In the genomic region with DNA sequence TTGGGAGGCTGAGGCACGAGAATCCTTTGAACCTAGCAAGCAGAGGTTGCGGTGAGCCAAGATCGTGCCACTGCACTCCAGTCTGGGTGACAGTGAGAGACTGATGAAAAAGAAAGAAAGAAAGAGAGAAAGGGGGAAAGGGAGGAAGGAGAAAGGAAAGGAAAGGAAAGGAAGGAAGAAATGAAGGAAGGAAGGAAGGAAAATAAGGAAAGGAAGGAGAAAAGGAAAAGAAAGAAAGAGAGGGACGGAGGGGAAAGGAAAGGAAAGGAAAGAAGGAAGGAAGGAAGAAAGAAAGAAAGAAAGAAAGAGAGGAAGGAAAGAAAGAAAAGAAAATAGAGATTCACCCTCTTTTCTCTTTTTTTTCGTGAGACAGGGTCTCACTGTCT, we compare ENCODE assay signal across 1 cellular context.
TF ChIP-seq lines count a peak whose summit lies in the region.

No MANE protein-coding gene starts in this region.

TF ChIP-seq in K562, 482 proteins besides CTCF, POLR2A, EP300 and RAD21 (continues in another document):
- no peak for TF ChIP-seq KLF16 (IDR thresholded peaks at IDR 0.05)
- TF ChIP-seq, protein P1, sequence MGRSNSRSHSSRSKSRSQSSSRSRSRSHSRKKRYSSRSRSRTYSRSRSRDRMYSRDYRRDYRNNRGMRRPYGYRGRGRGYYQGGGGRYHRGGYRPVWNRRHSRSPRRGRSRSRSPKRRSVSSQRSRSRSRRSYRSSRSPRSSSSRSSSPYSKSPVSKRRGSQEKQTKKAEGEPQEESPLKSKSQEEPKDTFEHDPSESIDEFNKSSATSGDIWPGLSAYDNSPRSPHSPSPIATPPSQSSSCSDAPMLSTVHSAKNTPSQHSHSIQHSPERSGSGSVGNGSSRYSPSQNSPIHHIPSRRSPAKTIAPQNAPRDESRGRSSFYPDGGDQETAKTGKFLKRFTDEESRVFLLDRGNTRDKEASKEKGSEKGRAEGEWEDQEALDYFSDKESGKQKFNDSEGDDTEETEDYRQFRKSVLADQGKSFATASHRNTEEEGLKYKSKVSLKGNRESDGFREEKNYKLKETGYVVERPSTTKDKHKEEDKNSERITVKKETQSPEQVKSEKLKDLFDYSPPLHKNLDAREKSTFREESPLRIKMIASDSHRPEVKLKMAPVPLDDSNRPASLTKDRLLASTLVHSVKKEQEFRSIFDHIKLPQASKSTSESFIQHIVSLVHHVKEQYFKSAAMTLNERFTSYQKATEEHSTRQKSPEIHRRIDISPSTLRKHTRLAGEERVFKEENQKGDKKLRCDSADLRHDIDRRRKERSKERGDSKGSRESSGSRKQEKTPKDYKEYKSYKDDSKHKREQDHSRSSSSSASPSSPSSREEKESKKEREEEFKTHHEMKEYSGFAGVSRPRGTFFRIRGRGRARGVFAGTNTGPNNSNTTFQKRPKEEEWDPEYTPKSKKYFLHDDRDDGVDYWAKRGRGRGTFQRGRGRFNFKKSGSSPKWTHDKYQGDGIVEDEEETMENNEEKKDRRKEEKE (IDR thresholded peaks at IDR 0.05; ENCODE audit: borderline replicate concordance in 1 of 2, control insufficient read depth in 1 of 2, low read depth in 2 of 2, low read length in 1 of 2) = peak in 1 of 2 experiments; percentile 67; a peak in 1 of 4 replicates
- TF ChIP-seq, protein P2, sequence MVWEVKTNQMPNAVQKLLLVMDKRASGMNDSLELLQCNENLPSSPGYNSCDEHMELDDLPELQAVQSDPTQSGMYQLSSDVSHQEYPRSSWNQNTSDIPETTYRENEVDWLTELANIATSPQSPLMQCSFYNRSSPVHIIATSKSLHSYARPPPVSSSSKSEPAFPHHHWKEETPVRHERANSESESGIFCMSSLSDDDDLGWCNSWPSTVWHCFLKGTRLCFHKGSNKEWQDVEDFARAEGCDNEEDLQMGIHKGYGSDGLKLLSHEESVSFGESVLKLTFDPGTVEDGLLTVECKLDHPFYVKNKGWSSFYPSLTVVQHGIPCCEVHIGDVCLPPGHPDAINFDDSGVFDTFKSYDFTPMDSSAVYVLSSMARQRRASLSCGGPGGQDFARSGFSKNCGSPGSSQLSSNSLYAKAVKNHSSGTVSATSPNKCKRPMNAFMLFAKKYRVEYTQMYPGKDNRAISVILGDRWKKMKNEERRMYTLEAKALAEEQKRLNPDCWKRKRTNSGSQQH (CRISPR knock-in tag; IDR thresholded peaks at IDR 0.05) = peak; percentile 67; the same call in 1 of the 2 replicates
- TF ChIP-seq RBM39 (optimal IDR thresholded peaks at IDR 0.05; ENCODE audit: low read depth, low read length) = no peak
- peak; percentile 52; the same call in 1 of the 2 replicates for TF ChIP-seq HLTF (IDR thresholded peaks at IDR 0.05)
- TF ChIP-seq ARID1B (IDR thresholded peaks at IDR 0.05) = no peak
- TF ChIP-seq HDAC1 (IDR thresholded peaks at IDR 0.05) = peak in 1 of 2 experiments; percentile 80; a peak in 1 of 4 replicates
- TF ChIP-seq, protein P3, sequence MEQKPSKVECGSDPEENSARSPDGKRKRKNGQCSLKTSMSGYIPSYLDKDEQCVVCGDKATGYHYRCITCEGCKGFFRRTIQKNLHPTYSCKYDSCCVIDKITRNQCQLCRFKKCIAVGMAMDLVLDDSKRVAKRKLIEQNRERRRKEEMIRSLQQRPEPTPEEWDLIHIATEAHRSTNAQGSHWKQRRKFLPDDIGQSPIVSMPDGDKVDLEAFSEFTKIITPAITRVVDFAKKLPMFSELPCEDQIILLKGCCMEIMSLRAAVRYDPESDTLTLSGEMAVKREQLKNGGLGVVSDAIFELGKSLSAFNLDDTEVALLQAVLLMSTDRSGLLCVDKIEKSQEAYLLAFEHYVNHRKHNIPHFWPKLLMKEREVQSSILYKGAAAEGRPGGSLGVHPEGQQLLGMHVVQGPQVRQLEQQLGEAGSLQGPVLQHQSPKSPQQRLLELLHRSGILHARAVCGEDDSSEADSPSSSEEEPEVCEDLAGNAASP (IDR thresholded peaks at IDR 0.05) = no peak
- TF ChIP-seq, protein P4, sequence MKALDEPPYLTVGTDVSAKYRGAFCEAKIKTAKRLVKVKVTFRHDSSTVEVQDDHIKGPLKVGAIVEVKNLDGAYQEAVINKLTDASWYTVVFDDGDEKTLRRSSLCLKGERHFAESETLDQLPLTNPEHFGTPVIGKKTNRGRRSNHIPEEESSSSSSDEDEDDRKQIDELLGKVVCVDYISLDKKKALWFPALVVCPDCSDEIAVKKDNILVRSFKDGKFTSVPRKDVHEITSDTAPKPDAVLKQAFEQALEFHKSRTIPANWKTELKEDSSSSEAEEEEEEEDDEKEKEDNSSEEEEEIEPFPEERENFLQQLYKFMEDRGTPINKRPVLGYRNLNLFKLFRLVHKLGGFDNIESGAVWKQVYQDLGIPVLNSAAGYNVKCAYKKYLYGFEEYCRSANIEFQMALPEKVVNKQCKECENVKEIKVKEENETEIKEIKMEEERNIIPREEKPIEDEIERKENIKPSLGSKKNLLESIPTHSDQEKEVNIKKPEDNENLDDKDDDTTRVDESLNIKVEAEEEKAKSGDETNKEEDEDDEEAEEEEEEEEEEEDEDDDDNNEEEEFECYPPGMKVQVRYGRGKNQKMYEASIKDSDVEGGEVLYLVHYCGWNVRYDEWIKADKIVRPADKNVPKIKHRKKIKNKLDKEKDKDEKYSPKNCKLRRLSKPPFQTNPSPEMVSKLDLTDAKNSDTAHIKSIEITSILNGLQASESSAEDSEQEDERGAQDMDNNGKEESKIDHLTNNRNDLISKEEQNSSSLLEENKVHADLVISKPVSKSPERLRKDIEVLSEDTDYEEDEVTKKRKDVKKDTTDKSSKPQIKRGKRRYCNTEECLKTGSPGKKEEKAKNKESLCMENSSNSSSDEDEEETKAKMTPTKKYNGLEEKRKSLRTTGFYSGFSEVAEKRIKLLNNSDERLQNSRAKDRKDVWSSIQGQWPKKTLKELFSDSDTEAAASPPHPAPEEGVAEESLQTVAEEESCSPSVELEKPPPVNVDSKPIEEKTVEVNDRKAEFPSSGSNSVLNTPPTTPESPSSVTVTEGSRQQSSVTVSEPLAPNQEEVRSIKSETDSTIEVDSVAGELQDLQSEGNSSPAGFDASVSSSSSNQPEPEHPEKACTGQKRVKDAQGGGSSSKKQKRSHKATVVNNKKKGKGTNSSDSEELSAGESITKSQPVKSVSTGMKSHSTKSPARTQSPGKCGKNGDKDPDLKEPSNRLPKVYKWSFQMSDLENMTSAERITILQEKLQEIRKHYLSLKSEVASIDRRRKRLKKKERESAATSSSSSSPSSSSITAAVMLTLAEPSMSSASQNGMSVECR (CRISPR knock-in tag; IDR thresholded peaks at IDR 0.05) = no peak
- TF ChIP-seq, protein P5, sequence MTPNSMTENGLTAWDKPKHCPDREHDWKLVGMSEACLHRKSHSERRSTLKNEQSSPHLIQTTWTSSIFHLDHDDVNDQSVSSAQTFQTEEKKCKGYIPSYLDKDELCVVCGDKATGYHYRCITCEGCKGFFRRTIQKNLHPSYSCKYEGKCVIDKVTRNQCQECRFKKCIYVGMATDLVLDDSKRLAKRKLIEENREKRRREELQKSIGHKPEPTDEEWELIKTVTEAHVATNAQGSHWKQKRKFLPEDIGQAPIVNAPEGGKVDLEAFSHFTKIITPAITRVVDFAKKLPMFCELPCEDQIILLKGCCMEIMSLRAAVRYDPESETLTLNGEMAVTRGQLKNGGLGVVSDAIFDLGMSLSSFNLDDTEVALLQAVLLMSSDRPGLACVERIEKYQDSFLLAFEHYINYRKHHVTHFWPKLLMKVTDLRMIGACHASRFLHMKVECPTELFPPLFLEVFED (CRISPR knock-in tag; conservative IDR thresholded peaks at IDR 0.05) = 0 out of 2 replicates have a peak, but pooled peaks have one; percentile 55
- TF ChIP-seq PHB2 (IDR thresholded peaks at IDR 0.05; ENCODE audit: low read depth) = 0 out of 2 replicates have a peak, but pooled peaks have one; percentile 21
- TF ChIP-seq THRAP3 (IDR thresholded peaks at IDR 0.05; ENCODE audit: borderline replicate concordance) = peak; percentile 79
- TF ChIP-seq, protein P6, sequence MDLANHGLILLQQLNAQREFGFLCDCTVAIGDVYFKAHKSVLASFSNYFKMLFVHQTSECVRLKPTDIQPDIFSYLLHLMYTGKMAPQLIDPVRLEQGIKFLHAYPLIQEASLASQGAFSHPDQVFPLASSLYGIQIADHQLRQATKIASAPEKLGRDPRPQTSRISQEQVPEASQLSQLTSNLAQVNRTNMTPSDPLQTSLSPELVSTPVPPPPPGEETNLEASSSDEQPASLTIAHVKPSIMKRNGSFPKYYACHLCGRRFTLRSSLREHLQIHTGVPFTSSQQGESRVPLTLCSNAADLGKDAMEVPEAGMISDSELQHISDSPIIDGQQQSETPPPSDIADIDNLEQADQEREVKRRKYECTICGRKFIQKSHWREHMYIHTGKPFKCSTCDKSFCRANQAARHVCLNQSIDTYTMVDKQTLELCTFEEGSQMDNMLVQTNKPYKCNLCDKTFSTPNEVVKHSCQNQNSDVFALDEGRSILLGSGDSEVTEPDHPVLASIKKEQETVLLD (IDR thresholded peaks at IDR 0.05) = peak; percentile 88
- peak; percentile 65 for TF ChIP-seq ARHGAP35 (IDR thresholded peaks at IDR 0.05; ENCODE audit: partially characterized antibody)
- TF ChIP-seq CSDE1 (IDR thresholded peaks at IDR 0.05) = peak in 1 of 2 experiments; percentile 74; a peak in 1 of 4 replicates
- 0 out of 2 replicates have a peak, but pooled peaks have one; percentile 57 for TF ChIP-seq ELF4 (CRISPR knock-in tag; IDR thresholded peaks at IDR 0.05)
- TF ChIP-seq, protein P7, sequence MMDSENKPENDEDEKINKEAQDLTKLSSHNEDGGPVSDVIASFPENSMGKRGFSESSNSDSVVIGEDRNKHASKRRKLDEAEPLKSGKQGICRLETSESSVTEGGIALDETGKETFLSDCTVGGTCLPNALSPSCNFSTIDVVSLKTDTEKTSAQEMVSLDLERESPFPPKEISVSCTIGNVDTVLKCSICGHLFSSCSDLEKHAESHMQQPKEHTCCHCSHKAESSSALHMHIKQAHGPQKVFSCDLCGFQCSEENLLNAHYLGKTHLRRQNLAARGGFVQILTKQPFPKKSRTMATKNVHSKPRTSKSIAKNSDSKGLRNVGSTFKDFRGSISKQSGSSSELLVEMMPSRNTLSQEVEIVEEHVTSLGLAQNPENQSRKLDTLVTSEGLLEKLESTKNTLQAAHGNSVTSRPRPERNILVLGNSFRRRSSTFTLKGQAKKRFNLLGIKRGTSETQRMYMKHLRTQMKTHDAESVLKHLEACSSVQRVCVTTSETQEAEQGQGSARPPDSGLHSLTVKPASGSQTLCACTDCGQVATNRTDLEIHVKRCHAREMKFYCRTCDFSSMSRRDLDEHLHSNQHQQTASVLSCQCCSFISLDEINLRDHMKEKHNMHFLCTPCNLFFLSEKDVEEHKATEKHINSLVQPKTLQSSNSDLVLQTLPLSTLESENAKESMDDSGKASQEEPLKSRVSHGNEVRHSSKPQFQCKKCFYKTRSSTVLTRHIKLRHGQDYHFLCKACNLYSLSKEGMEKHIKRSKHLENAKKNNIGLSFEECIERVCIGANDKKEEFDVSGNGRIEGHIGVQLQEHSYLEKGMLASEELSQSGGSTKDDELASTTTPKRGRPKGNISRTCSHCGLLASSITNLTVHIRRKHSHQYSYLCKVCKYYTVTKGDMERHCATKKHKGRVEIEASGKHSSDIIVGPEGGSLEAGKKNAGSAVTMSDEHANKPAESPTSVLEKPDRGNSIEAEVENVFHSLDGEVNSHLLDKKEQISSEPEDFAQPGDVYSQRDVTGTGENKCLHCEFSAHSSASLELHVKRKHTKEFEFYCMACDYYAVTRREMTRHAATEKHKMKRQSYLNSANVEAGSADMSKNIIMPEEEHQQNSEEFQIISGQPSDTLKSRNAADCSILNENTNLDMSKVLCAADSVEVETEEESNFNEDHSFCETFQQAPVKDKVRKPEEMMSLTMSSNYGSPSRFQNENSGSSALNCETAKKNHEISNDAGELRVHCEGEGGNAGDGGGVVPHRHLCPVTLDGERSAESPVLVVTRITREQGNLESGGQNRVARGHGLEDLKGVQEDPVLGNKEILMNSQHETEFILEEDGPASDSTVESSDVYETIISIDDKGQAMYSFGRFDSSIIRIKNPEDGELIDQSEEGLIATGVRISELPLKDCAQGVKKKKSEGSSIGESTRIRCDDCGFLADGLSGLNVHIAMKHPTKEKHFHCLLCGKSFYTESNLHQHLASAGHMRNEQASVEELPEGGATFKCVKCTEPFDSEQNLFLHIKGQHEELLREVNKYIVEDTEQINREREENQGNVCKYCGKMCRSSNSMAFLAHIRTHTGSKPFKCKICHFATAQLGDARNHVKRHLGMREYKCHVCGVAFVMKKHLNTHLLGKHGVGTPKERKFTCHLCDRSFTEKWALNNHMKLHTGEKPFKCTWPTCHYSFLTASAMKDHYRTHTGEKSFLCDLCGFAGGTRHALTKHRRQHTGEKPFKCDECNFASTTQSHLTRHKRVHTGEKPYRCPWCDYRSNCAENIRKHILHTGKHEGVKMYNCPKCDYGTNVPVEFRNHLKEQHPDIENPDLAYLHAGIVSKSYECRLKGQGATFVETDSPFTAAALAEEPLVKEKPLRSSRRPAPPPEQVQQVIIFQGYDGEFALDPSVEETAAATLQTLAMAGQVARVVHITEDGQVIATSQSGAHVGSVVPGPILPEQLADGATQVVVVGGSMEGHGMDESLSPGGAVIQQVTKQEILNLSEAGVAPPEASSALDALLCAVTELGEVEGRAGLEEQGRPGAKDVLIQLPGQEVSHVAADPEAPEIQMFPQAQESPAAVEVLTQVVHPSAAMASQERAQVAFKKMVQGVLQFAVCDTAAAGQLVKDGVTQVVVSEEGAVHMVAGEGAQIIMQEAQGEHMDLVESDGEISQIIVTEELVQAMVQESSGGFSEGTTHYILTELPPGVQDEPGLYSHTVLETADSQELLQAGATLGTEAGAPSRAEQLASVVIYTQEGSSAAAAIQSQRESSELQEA (IDR thresholded peaks at IDR 0.05; ENCODE audit: low read depth) = peak; percentile 22; the same call in 1 of the 2 replicates
- no peak for TF ChIP-seq NEUROD1 (IDR thresholded peaks at IDR 0.05; ENCODE audit: borderline replicate concordance, low read depth, low read length, partially characterized antibody)
- TF ChIP-seq, protein P8, sequence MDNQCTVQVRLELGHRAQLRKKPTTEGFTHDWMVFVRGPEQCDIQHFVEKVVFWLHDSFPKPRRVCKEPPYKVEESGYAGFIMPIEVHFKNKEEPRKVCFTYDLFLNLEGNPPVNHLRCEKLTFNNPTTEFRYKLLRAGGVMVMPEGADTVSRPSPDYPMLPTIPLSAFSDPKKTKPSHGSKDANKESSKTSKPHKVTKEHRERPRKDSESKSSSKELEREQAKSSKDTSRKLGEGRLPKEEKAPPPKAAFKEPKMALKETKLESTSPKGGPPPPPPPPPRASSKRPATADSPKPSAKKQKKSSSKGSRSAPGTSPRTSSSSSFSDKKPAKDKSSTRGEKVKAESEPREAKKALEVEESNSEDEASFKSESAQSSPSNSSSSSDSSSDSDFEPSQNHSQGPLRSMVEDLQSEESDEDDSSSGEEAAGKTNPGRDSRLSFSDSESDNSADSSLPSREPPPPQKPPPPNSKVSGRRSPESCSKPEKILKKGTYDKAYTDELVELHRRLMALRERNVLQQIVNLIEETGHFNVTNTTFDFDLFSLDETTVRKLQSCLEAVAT (IDR thresholded peaks at IDR 0.05) = peak in 1 of 2 experiments; percentile 71; a peak in 1 of 4 replicates
- TF ChIP-seq SP2 (IDR thresholded peaks at IDR 0.05; ENCODE audit: extremely low read depth, low read depth, low read length, poor library complexity, severe bottlenecking) = no peak
- TF ChIP-seq ARID2 (IDR thresholded peaks at IDR 0.05) = peak; percentile 69
- TF ChIP-seq LARP7 (IDR thresholded peaks at IDR 0.05) = peak; percentile 90; the same call in 1 of the 2 replicates
- TF ChIP-seq MTA1 (IDR thresholded peaks at IDR 0.05; ENCODE audit: borderline replicate concordance) = peak; percentile 88
- 0 out of 2 replicates have a peak, but pooled peaks have one; percentile 50 for TF ChIP-seq OTX1 (CRISPR knock-in tag; IDR thresholded peaks at IDR 0.05)
